In genomic region chr4:156815717-156816319, GRCh38 we compare ENCODE assay signal across 13 cellular contexts.
DNase-seq lines count a peak whose midpoint lies in the region; ATAC-seq and TF ChIP-seq lines count a peak whose summit lies in the region.
"Had no signal": no experiment of that assay in that cellular context is flagged by ENCODE, and none has a peak within 500 bp of the region (broad histone marks: within the 10 kb centered on the region; RNA-seq: fewer than 3 reads in every experiment).

No MANE protein-coding gene starts in this region.

- H3K36me3 ChIP-seq in effector memory CD4-positive, alpha-beta T cell (ENCODE audit: control insufficient read depth, insufficient read depth, low read length), result no peaks in the 10 kb centered on the region
- H3K36me3 ChIP-seq: left lung, MG63 had no signal

- H3K4me3 Mint-ChIP-seq in mesothelial cell of epicardium, result no peak overlapping the region
- H3K4me3 Mint-ChIP-seq in effector memory CD8-positive, alpha-beta T cell, result no peak overlapping the region
- H3K4me3 Mint-ChIP-seq: T-helper 17 cell had no signal

- H3K4me3 ChIP-seq in effector memory CD4-positive, alpha-beta T cell (ENCODE audit: insufficient read depth, low read depth, low read length, poor library complexity, severe bottlenecking), result no peak overlapping the region
- H3K4me3 ChIP-seq: left lung, MG63 had no signal

- no peaks in the 10 kb centered on the region for H3K4me1 ChIP-seq in effector memory CD4-positive, alpha-beta T cell (ENCODE audit: control insufficient read depth, insufficient read depth, low read length, poor library complexity, severe bottlenecking)
- H3K4me1 ChIP-seq: left lung had no signal

- H3K27me3 Mint-ChIP-seq in mesothelial cell of epicardium (ENCODE audit: low read depth), result no peaks in the 10 kb centered on the region
- no peaks in the 10 kb centered on the region for H3K27me3 Mint-ChIP-seq in effector memory CD8-positive, alpha-beta T cell
- H3K27me3 Mint-ChIP-seq: T-helper 17 cell had no signal

- DNase-seq in DMS53 (lab: John Stamatoyannopoulos, UW) (peak; percentile 55), NCI-H1930 (lab: John Stamatoyannopoulos, UW) (peak; percentile 77 to 80), NCI-H748 (lab: John Stamatoyannopoulos, UW; ENCODE audit: unreplicated experiment) (peak; percentile 97), mesothelial cell of epicardium (ENCODE audit: low spot score in 2 of 2, unreplicated experiment in 2 of 2) (no peak)
- DNase-seq in effector memory CD4-positive, alpha-beta T cell, result no peak
- DNase-seq in effector memory CD8-positive, alpha-beta T cell, result no peak
- DNase-seq: left lung; MG63; stimulated activated CD4-positive, alpha-beta T cell treated with anti-CD3 and anti-CD28 coated beads, Interleukin-1b, Interleukin-23, amount 100 ng/mL, for 48 hours; T-helper 17 cell; trophoblast cell had no signal

- TF ChIP-seq CTCF in mesothelial cell of epicardium (IDR thresholded peaks at IDR 0.05; ENCODE audit: unreplicated experiment), result no peak

- peaks cover 13% of the 10 kb centered on the region for H3K4me1 Mint-ChIP-seq in mesothelial cell of epicardium
- no peaks in the 10 kb centered on the region for H3K4me1 Mint-ChIP-seq in effector memory CD8-positive, alpha-beta T cell (ENCODE audit: low read depth in 2 of 2)
- H3K4me1 Mint-ChIP-seq: T-helper 17 cell had no signal

- H3K9me3 Mint-ChIP-seq in mesothelial cell of epicardium, result peaks cover 10% of the 10 kb centered on the region
- H3K9me3 Mint-ChIP-seq in effector memory CD8-positive, alpha-beta T cell, result peaks cover 8 to 11% of the 10 kb centered on the region in 2 donors

- ATAC-seq in GM19397 (IDR thresholded peaks at IDR 0.05; ENCODE audit: unreplicated experiment) (no peak), GM18907 (IDR thresholded peaks at IDR 0.05; ENCODE audit: unreplicated experiment) (no peak)
- ATAC-seq in effector memory CD8-positive, alpha-beta T cell (replicated peaks), result no peak
- ATAC-seq: left lung, T-helper 17 cell had no signal

- no peak overlapping the region for H3K27ac ChIP-seq in effector memory CD4-positive, alpha-beta T cell (ENCODE audit: insufficient read depth, low read length, poor library complexity, severe bottlenecking)
- H3K27ac ChIP-seq: left lung had no signal

- no peaks in the 10 kb centered on the region for H3K27me3 ChIP-seq in effector memory CD4-positive, alpha-beta T cell (replicated peaks; ENCODE audit: control insufficient read depth, insufficient read depth, low read length, poor library complexity, severe bottlenecking)
- H3K27me3 ChIP-seq: left lung, MG63 had no signal

- no peaks in the 10 kb centered on the region for H3K9me3 ChIP-seq in effector memory CD4-positive, alpha-beta T cell (ENCODE audit: control insufficient read depth, low read length)
- H3K9me3 ChIP-seq: left lung, MG63 had no signal

- peak overlapping the region; percentile 55 for H3K27ac Mint-ChIP-seq in mesothelial cell of epicardium
- no peak overlapping the region for H3K27ac Mint-ChIP-seq in effector memory CD8-positive, alpha-beta T cell
- H3K27ac Mint-ChIP-seq: T-helper 17 cell had no signal

- H3K36me3 Mint-ChIP-seq in mesothelial cell of epicardium, result peaks cover 13% of the 10 kb centered on the region
- no peaks in the 10 kb centered on the region for H3K36me3 Mint-ChIP-seq in effector memory CD8-positive, alpha-beta T cell (ENCODE audit: insufficient read depth)

Comparison
In these comparisons a context has a peak if more than half of its experiments do, and no peak if none do; other contexts are left out.
1. DNase-seq: peak in DMS53 (single experiment), NCI-H1930 (2 of 2) and NCI-H748 (single experiment); none in mesothelial cell of epicardium (0 of 2), effector memory CD4-positive, alpha-beta T cell (0 of 3) and effector memory CD8-positive, alpha-beta T cell (0 of 3).